8 cellular contexts compared by ENCODE assay signal in genomic region chr17:50055055-50055425, GRCh38. TPM values are rescaled to one million over a fixed set of nuclear protein-coding genes. Genes with fewer than 3 reads are reported as not detected.
DNase-seq lines count a peak whose midpoint lies in the region; ATAC-seq and TF ChIP-seq lines count a peak whose summit lies in the region.

No MANE protein-coding gene starts in this region.

- ATAC-seq in activated T-cell treated with anti-CD3 and anti-CD28 coated beads, Interleukin-2, amount 50 U/mL, for 4 hours: no peak
- ATAC-seq in omental fat pad (ENCODE audit: low FRiP score): no peak

- peaks cover 27% of the 10 kb centered on the region for H3K4me1 Mint-ChIP-seq in activated T-cell treated with anti-CD3 and anti-CD28 coated beads, Interleukin-2, amount 50 U/mL, for 4 hours (ENCODE audit: low read depth)
- H3K4me1 Mint-ChIP-seq in osteocyte (ENCODE audit: unreplicated experiment): peaks cover 75% of the 10 kb centered on the region

- no peaks in the 10 kb centered on the region for H3K27me3 Mint-ChIP-seq in activated T-cell treated with anti-CD3 and anti-CD28 coated beads, Interleukin-2, amount 50 U/mL, for 4 hours (ENCODE audit: low read depth)
- H3K27me3 Mint-ChIP-seq in osteocyte (ENCODE audit: unreplicated experiment): no peaks in the 10 kb centered on the region

- H3K27ac Mint-ChIP-seq in osteocyte (ENCODE audit: unreplicated experiment): peak overlapping the region; percentile 96

- DNase-seq in DMS79 (lab: John Stamatoyannopoulos, UW): peak; percentile 76
- DNase-seq in NCI-H187 treated with DMSO at 0.1 percent for 48 hours (lab: John Stamatoyannopoulos, UW): peak; percentile 59
- no peak for DNase-seq in activated T-cell treated with anti-CD3 and anti-CD28 coated beads, Interleukin-2, amount 50 U/mL, for 4 hours
- peak; percentile 22 for DNase-seq in germinal center (ENCODE audit: low spot score)
- DNase-seq in osteocyte (ENCODE audit: extremely low spot score, unreplicated experiment): no peak
- no peak for DNase-seq in omental fat pad (ENCODE audit: low spot score)
- no peak for DNase-seq in NCI-H128 (lab: John Stamatoyannopoulos, UW; ENCODE audit: unreplicated experiment)
- DNase-seq in NCI-H1694 (lab: John Stamatoyannopoulos, UW): no peak

- no peaks in the 10 kb centered on the region for H3K9me3 Mint-ChIP-seq in activated T-cell treated with anti-CD3 and anti-CD28 coated beads, Interleukin-2, amount 50 U/mL, for 4 hours
- no peaks in the 10 kb centered on the region for H3K9me3 Mint-ChIP-seq in osteocyte (ENCODE audit: unreplicated experiment)

- no peak for TF ChIP-seq CTCF in osteocyte (IDR thresholded peaks at IDR 0.05)
- no peak for TF ChIP-seq CTCF in omental fat pad (IDR thresholded peaks at IDR 0.05)

- no peaks in the 10 kb centered on the region for H3K36me3 Mint-ChIP-seq in activated T-cell treated with anti-CD3 and anti-CD28 coated beads, Interleukin-2, amount 50 U/mL, for 4 hours (ENCODE audit: insufficient read depth)
- H3K36me3 Mint-ChIP-seq in osteocyte (ENCODE audit: unreplicated experiment): peaks cover 1% of the 10 kb centered on the region

- peak overlapping the region; percentile 88 for H3K4me3 Mint-ChIP-seq in activated T-cell treated with anti-CD3 and anti-CD28 coated beads, Interleukin-2, amount 50 U/mL, for 4 hours
- peak overlapping the region; percentile 94 for H3K4me3 Mint-ChIP-seq in osteocyte (ENCODE audit: unreplicated experiment)

RNA-seq across cellular contexts. Expression of gene ITGA3, which starts 0.9 kb away (rescaled TPM):
- total RNA-seq in activated T-cell treated with anti-CD3 and anti-CD28 coated beads, Interleukin-2, amount 50 U/mL, for 4 hours: 10 to 100 TPM in 1 of 3 donors, 1 to 10 TPM in 2; 9.2 to 10.2 (median 9.4) TPM
- 201 and 221 TPM in 2 replicates for total RNA-seq in osteocyte
- 10 to 100 TPM; 28.5 to 99.8 (median 41.2) TPM for total RNA-seq in omental fat pad

RNA-seq across cellular contexts. Expression of gene PDK2, which starts 40.1 kb away (rescaled TPM):
- total RNA-seq in activated T-cell treated with anti-CD3 and anti-CD28 coated beads, Interleukin-2, amount 50 U/mL, for 4 hours: 10 to 100 TPM in 1 of 3 donors, 1 to 10 TPM in 2; 8.8 to 11.7 (median 9.2) TPM
- total RNA-seq in osteocyte (66.2 and 67.0 TPM in 2 replicates), omental fat pad (10 to 100 TPM; 42.2 to 72.7 (median 50.7) TPM)

Comparison
In these comparisons a context has a peak if more than half of its experiments do, and no peak if none do; other contexts are left out.
1. DNase-seq: peak in DMS79 (single experiment), NCI-H187 treated with DMSO at 0.1 percent for 48 hours (single experiment) and germinal center (single experiment); none in activated T-cell treated with anti-CD3 and anti-CD28 coated beads, Interleukin-2, amount 50 U/mL, for 4 hours (single experiment), osteocyte (single experiment), omental fat pad (single experiment), NCI-H128 (single experiment) and NCI-H1694 (single experiment).